Comparison of ENCODE assay signal across 8 cellular contexts in genomic region chr12:55927588-55928502, GRCh38. TPM values are rescaled to one million over a fixed set of nuclear protein-coding genes. Genes with fewer than 3 reads are reported as not detected.
A peak's percentile ranks its signal among the peaks of the same experiment; 100 is the strongest.
DNase-seq lines count a peak whose midpoint lies in the region; ATAC-seq lines count a peak whose summit lies in the region.

PYM1 (minus strand) TSS chr12:55927894; CDS start chr12:55927761, 133 bp downstream.

- H3K27ac ChIP-seq in Karpas-422 (ENCODE audit: low read length), result peak within 1 kb of the TSS; percentile 96

- DNase-seq in ELR (ENCODE audit: low read depth) (peak; percentile 79), Karpas-422 (peak; percentile 96), SK-MEL-5 (ENCODE audit: low read depth, low spot score) (peak; percentile 59), head of caudate nucleus (peak; percentile 43 to 84 (median 67)), nucleus accumbens (lab: John Stamatoyannopoulos, UW) (peak in 47 of 56 donors; percentile 23 to 78 (median 60)), ureter (ENCODE audit: low spot score) (peak; percentile 89)
- peak; percentile 81 for DNase-seq in activated naive CD8-positive, alpha-beta T cell treated with anti-CD3 and anti-CD28 coated beads, Interleukin-2, amount 10 ng/mL, durations not matched to agents 7 days and 5 days

- H3K36me3 Mint-ChIP-seq in activated naive CD8-positive, alpha-beta T cell treated with anti-CD3 and anti-CD28 coated beads, Interleukin-2, amount 10 ng/mL, durations not matched to agents 7 days and 5 days, result peaks cover 33% of the 10 kb centered on the region

- no peak within 1 kb of the TSS for H2AFZ ChIP-seq in Karpas-422 (ENCODE audit: low read length)

- no peaks in the 10 kb centered on the region for H3K9me3 Mint-ChIP-seq in activated naive CD8-positive, alpha-beta T cell treated with anti-CD3 and anti-CD28 coated beads, Interleukin-2, amount 10 ng/mL, durations not matched to agents 7 days and 5 days

- intact Hi-C loops in head of caudate nucleus (cut with DNase I), result loop anchor here (5.0 kb wide), 2 partner anchors 44 to 201 kb away; partner anchors contain the start of genes CD63 and RAB5B

- H4K20me1 ChIP-seq in Karpas-422 (ENCODE audit: insufficient read depth, low read depth, low read length), result no peaks in the 10 kb centered on the region; the same call in 1 of the 2 replicates

- H3K4me3 Mint-ChIP-seq in activated naive CD8-positive, alpha-beta T cell treated with anti-CD3 and anti-CD28 coated beads, Interleukin-2, amount 10 ng/mL, durations not matched to agents 7 days and 5 days, result peak within 1 kb of the TSS; percentile 98

- H3K4me1 ChIP-seq in Karpas-422 (ENCODE audit: low read length), result peaks cover 50% of the 10 kb centered on the region

- H3K79me2 ChIP-seq in Karpas-422 (ENCODE audit: low read length), result peaks cover 53% of the 10 kb centered on the region

- no peaks in the 10 kb centered on the region for H3K9me3 ChIP-seq in Karpas-422 (ENCODE audit: low read length)

- in situ Hi-C loops in SK-MEL-5 (cut with HindIII; ENCODE audit: low pct_unique_long_range_greater_than_20kb, low sequenced_read_pairs), result no loop called here

- H3K4me1 Mint-ChIP-seq in activated naive CD8-positive, alpha-beta T cell treated with anti-CD3 and anti-CD28 coated beads, Interleukin-2, amount 10 ng/mL, durations not matched to agents 7 days and 5 days, result peaks cover 37% of the 10 kb centered on the region

- POLR2A ChIA-PET in activated naive CD8-positive, alpha-beta T cell treated with anti-CD3 and anti-CD28 coated beads, Interleukin-2, amount 10 ng/mL, durations not matched to agents 7 days and 5 days (lab: Charles Lee), result interaction anchor here (0.6 to 7.4 kb wide), 22 partner anchors 8 to 1829 kb away, joined by 3 to 77 read pairs (median 7); partner anchors contain the start of genes DNAJC14, GDF11, MYL6B and ORMDL2

- peaks cover 11% of the 10 kb centered on the region; the same call in 1 of the 2 replicates for H3K36me3 ChIP-seq in Karpas-422 (ENCODE audit: insufficient read depth, low read length)

- H3K9ac ChIP-seq in Karpas-422 (ENCODE audit: low read length), result peak within 1 kb of the TSS; percentile 87

- H3K4me2 ChIP-seq in Karpas-422 (ENCODE audit: low read depth, low read length, poor library complexity, severe bottlenecking), result peak within 1 kb of the TSS; percentile 88

- ATAC-seq in GM21786 (IDR thresholded peaks at IDR 0.05; ENCODE audit: unreplicated experiment), result peak; percentile 32
- ATAC-seq in activated naive CD8-positive, alpha-beta T cell treated with anti-CD3 and anti-CD28 coated beads, Interleukin-2, amount 10 ng/mL, durations not matched to agents 7 days and 5 days (ENCODE audit: low read depth), result peak; percentile 40

- H3K27me3 Mint-ChIP-seq in activated naive CD8-positive, alpha-beta T cell treated with anti-CD3 and anti-CD28 coated beads, Interleukin-2, amount 10 ng/mL, durations not matched to agents 7 days and 5 days, result no peaks in the 10 kb centered on the region

- H3K9me2 ChIP-seq in Karpas-422 (replicated peaks; ENCODE audit: insufficient read depth, low read length), result no peaks in the 10 kb centered on the region

- H3K4me3 ChIP-seq in Karpas-422 (ENCODE audit: low read length), result peak within 1 kb of the TSS; percentile 86

- peak within 1 kb of the TSS; percentile 98 for H3K27ac Mint-ChIP-seq in activated naive CD8-positive, alpha-beta T cell treated with anti-CD3 and anti-CD28 coated beads, Interleukin-2, amount 10 ng/mL, durations not matched to agents 7 days and 5 days

- no peaks in the 10 kb centered on the region for H3K27me3 ChIP-seq in Karpas-422 (ENCODE audit: low read length)

RNA-seq across cellular contexts. Expression of gene PYM1, which starts in this region (rescaled TPM):
- 58.9 and 63.8 TPM in 2 replicates for total RNA-seq in Karpas-422 (2014; rRNA removed; shearing (Covaris generic); ENCODE audit: low replicate concordance)
- 21.1 and 29.2 TPM in 2 replicates for total RNA-seq in SK-MEL-5 (2014; rRNA removed; shearing (Covaris generic))
- 19.2 and 24.6 TPM in 2 replicates for polyA plus RNA-seq in SK-MEL-5 (2015; cell fraction: cytosol; rRNA removed)
- 9.6 and 15.7 TPM in 2 replicates for polyA plus RNA-seq in SK-MEL-5 (2015; cell fraction: nucleus; rRNA removed)
- 10 to 100 TPM; 48.3 to 48.7 TPM for total RNA-seq in activated naive CD8-positive, alpha-beta T cell treated with anti-CD3 and anti-CD28 coated beads, Interleukin-2, amount 10 ng/mL, durations not matched to agents 7 days and 5 days
- 40.9 TPM for total RNA-seq in ureter

Comparison
In these comparisons a context has a peak if more than half of its experiments do, and no peak if none do; other contexts are left out.
1. Peak in every context shown above with its lines: DNase-seq, ATAC-seq, H3K4me3 ChIP-seq and H3K27ac ChIP-seq.